Comparison of ENCODE assay signal across 9 cellular contexts in genomic region chr2:71277159-71277498, GRCh38. TPM values are rescaled to one million over a fixed set of nuclear protein-coding genes. Genes with fewer than 3 reads are reported as not detected.
DNase-seq lines count a peak whose midpoint lies in the region; ATAC-seq and TF ChIP-seq lines count a peak whose summit lies in the region.
"Had no signal": no experiment of that assay in that cellular context is flagged by ENCODE, and none has a peak within 500 bp of the region (broad histone marks: within the 10 kb centered on the region; RNA-seq: fewer than 3 reads in every experiment).

No MANE protein-coding gene starts in this region.

- H3K36me3 ChIP-seq in heart left ventricle (no peaks in the 10 kb centered on the region), muscle layer of colon (ENCODE audit: insufficient read depth, low read length) (no peaks in the 10 kb centered on the region), vagina (no peaks in the 10 kb centered on the region)

- intact Hi-C loops in heart left ventricle (cut with DNase I) (loop anchor here in 7 of 10 donors (2.0 to 5.0 kb wide), 4 partner anchors 34 to 55 kb away; partner anchors contain the start of genes PAIP2B (in 4 of the 7) and ZNF638 (in 3 of the 7)), Right ventricle myocardium superior (cut with DNase I) (loop anchor here (5.0 kb wide), 2 partner anchors 35 to 50 kb away; partner anchors contain the start of gene PAIP2B), vagina (cut with DNase I) (no loop called here)

- H3K4me3 ChIP-seq in heart left ventricle (peak overlapping the region; percentile 37 to 83 (median 64)), muscle layer of colon (ENCODE audit: low read depth in 1 of 2, low read length in 2 of 2) (peak overlapping the region; percentile 50 to 56), vagina (peak overlapping the region; percentile 61)

- H3K27me3 ChIP-seq in heart left ventricle (peaks cover 0 to 14% (median 0%) of the 10 kb centered on the region in 9 donors), muscle layer of colon (ENCODE audit: control insufficient read depth in 1 of 2, insufficient read depth in 2 of 2, low read length in 2 of 2) (peaks cover 37 to 58% of the 10 kb centered on the region in 2 donors), vagina (peaks cover 6% of the 10 kb centered on the region)

- TF ChIP-seq CTCF in heart left ventricle (IDR thresholded peaks at IDR 0.05) (no peak), vagina (IDR thresholded peaks at IDR 0.05) (no peak), omental fat pad (IDR thresholded peaks at IDR 0.05) (no peak), GM10266 (IDR thresholded peaks at IDR 0.05; ENCODE audit: control insufficient read depth, insufficient read depth, low read depth, missing control alignments) (no peak)

- 0 to 2% (median 1%) methylated on average over 5 of the region's 5 CpGs for WGBS in heart left ventricle, 4 donors

- TF ChIP-seq POLR2A in heart left ventricle (IDR thresholded peaks at IDR 0.05) (no peak), vagina (IDR thresholded peaks at IDR 0.05) (no peak)

- DNase-seq in heart left ventricle (no peak), Right ventricle myocardium superior (no peak), vagina (ENCODE audit: extremely low spot score in 2 of 2) (no peak), omental fat pad (ENCODE audit: low spot score) (no peak), NAMALWA (ENCODE audit: low spot score) (no peak), GM10266 (ENCODE audit: extremely low spot score) (no peak)

- H3K9me3 ChIP-seq in heart left ventricle (peaks cover 0 to 5% (median 0%) of the 10 kb centered on the region in 12 donors), muscle layer of colon (ENCODE audit: low read length) (no peaks in the 10 kb centered on the region), vagina (no peaks in the 10 kb centered on the region)
- H3K9me3 ChIP-seq: mucosa of descending colon had no signal

- ATAC-seq in heart left ventricle, result peak in 2 of 4 donors; percentile 2 to 3
- ATAC-seq in Right ventricle myocardium superior (ENCODE audit: poor library complexity), result no peak
- ATAC-seq in omental fat pad (ENCODE audit: low FRiP score), result no peak

- H3K9ac ChIP-seq in muscle layer of colon (ENCODE audit: low read length), result no peak overlapping the region

- H3K27ac ChIP-seq in heart left ventricle (peak overlapping the region; percentile 62 to 94 (median 89)), cingulate gyrus (ENCODE audit: low read depth, low read length) (peak overlapping the region; percentile 65), muscle layer of colon (ENCODE audit: low read depth, low read length) (no peak overlapping the region), vagina (peak overlapping the region; percentile 58)

- peaks cover 0 to 44% (median 20%) of the 10 kb centered on the region in 12 donors for H3K4me1 ChIP-seq in heart left ventricle
- H3K4me1 ChIP-seq in muscle layer of colon (ENCODE audit: insufficient read depth, low read length), result peaks cover 12% of the 10 kb centered on the region
- peaks cover 20% of the 10 kb centered on the region for H3K4me1 ChIP-seq in vagina

RNA-seq across cellular contexts. Expression of gene PAIP2B, which starts 50.2 kb away (rescaled TPM):
- total RNA-seq in heart left ventricle (10 to 100 TPM; 38.3 to 89.0 (median 53.2) TPM), Right ventricle myocardium superior (69.7 TPM), vagina (7.6 TPM), omental fat pad (1 to 10 TPM; 2.8 to 5.0 (median 4.0) TPM)
- polyA plus RNA-seq in heart left ventricle, result 10 to 100 TPM; 11.9 to 22.2 TPM

RNA-seq across cellular contexts. Expression of gene ZNF638, which starts 54.5 kb away (rescaled TPM):
- 100 to 1,000 TPM in 1 of 9 donors, 10 to 100 TPM in 8; 61.1 to 100 (median 84.1) TPM for total RNA-seq in heart left ventricle
- 100 to 1,000 TPM in 1 of 2 donors, 10 to 100 TPM in 1; 48.6 to 118 TPM for polyA plus RNA-seq in heart left ventricle
- 91.9 TPM for total RNA-seq in Right ventricle myocardium superior
- total RNA-seq in vagina, result 139 TPM
- total RNA-seq in omental fat pad, result 100 to 1,000 TPM; 112 to 264 (median 128) TPM
